ENCODE assay signal across 21 cellular contexts in genomic region chr4:40179360-40179759, GRCh38.
"Had no signal": no experiment of that assay in that cellular context is flagged by ENCODE, and none has a peak within 500 bp of the region (broad histone marks: within the 10 kb centered on the region; RNA-seq: fewer than 3 reads in every experiment).

No MANE protein-coding gene starts in this region.

- H3K4me1 ChIP-seq: esophagus muscularis mucosa, gastrocnemius medialis, left ventricle myocardium inferior, parathyroid adenoma, tibial artery had no signal

- H3K9ac ChIP-seq: parathyroid adenoma had no signal

- H3K9me3 ChIP-seq: esophagus muscularis mucosa, gastrocnemius medialis, left ventricle myocardium inferior, tibial artery had no signal

- ATAC-seq: activated CD8-positive, alpha-beta T cell treated with anti-CD3 and anti-CD28 coated beads for 36 hours; gastrocnemius medialis; natural killer cell treated with Interleukin-12 subunit alpha and Interleukin-12 subunit beta and Interleukin-15 and Interleukin-18, amount 100 ng/mL, for 72 hours; right cardiac atrium; stimulated activated effector memory CD8-positive, alpha-beta T cell treated with anti-CD3 and anti-CD28 coated beads, Interleukin-12 subunit alpha, Interleukin-12 subunit beta, amount 100 ng/mL, for 72 hours; stimulated activated naive CD8-positive, alpha-beta T cell treated with anti-CD3 and anti-CD28 coated beads, Interleukin-15, amount 100 ng/mL, for 72 hours had no signal

- H2AFZ ChIP-seq: parathyroid adenoma had no signal

- H3K27me3 ChIP-seq: tibial artery had no signal

- H3K27ac ChIP-seq: esophagus muscularis mucosa, left ventricle myocardium inferior, parathyroid adenoma, tibial artery, VCaP had no signal

- H3K4me3 ChIP-seq: esophagus muscularis mucosa, gastrocnemius medialis, left ventricle myocardium inferior, tibial artery had no signal

- H3K36me3 ChIP-seq: esophagus muscularis mucosa, gastrocnemius medialis, left ventricle myocardium inferior, tibial artery had no signal

- DNase-seq: activated CD4-positive, alpha-beta T cell treated with anti-CD3 and anti-CD28 coated beads, Interleukin-2, amount 10 ng/mL, durations not matched to agents 7 days and 5 days; activated CD4-positive, CD25-positive, alpha-beta regulatory T cell treated with anti-CD3 and anti-CD28 coated beads, Interleukin-2, amount 50 U/mL, for 72 hours; activated CD8-positive, alpha-beta T cell treated with anti-CD3 and anti-CD28 coated beads for 36 hours; activated gamma-delta T cell treated with Interleukin-2 at 50 U/mL for 16 hours; aorta; caudate nucleus; dermis blood vessel endothelial cell; effector CD8-positive, alpha-beta T cell; gastrocnemius medialis; hippocampal formation; left ventricle myocardium inferior; right cardiac atrium; small intestine; stimulated activated CD4-positive, alpha-beta T cell treated with anti-CD3 and anti-CD28 coated beads, Interleukin-2, amount 100 ng/mL, for 24 hours; stimulated activated naive CD8-positive, alpha-beta T cell treated with anti-CD3 and anti-CD28 coated beads, Interleukin-15, amount 100 ng/mL, for 72 hours; tibial artery had no signal

- H3K79me2 ChIP-seq: parathyroid adenoma had no signal
